ENCODE assay signal across 20 cellular contexts in the genomic region with DNA sequence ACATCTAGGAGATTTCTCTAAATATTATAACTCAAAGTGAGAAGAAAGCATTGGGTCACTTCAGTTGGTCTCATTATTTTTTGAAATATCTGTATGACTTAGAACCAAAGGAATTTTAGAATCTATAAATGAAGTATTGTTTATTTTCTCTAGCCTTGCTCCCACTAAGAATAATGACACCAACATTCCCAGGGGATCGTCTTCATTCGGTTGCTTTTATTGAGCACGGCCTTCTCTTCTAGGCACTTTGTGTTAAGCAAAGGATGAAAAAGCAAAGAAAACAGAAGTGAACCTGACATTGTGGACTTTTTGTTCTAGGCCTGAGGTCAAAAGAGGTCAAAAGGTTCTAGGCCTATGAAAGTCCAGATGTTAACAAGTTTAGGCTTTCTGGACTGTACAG.
DNase-seq lines count a peak whose midpoint lies in the region; ATAC-seq, FAIRE-seq and TF ChIP-seq lines count a peak whose summit lies in the region.
"Had no signal": no experiment of that assay in that cellular context is flagged by ENCODE, and none has a peak within 500 bp of the region (broad histone marks: within the 10 kb centered on the region; RNA-seq: fewer than 3 reads in every experiment).

No MANE protein-coding gene starts in this region.

- DNase-seq in heart right ventricle, result peak in 1 of 2 donors; percentile 19
- no peak for DNase-seq in right cardiac atrium
- no peak for DNase-seq in D721Med (ENCODE audit: insufficient read length, low spot score)
- peak; percentile 61 to 90 for DNase-seq in SJSA1 (ENCODE audit: low read depth in 1 of 2, low spot score in 2 of 2)
- DNase-seq in fibroblast of mammary gland (ENCODE audit: low read depth), result peak; percentile 52
- no peak for DNase-seq in effector CD4-positive, alpha-beta T cell
- DNase-seq in left lung, result no peak
- DNase-seq: 8988T; Calu3; CD8-positive, alpha-beta T cell; DMS 273 treated with DMSO at 0.1 percent for 48 hours; DMS53; DND-41; GM23248 had no signal

- no peaks in the 10 kb centered on the region for H3K27me3 ChIP-seq in heart right ventricle
- H3K27me3 ChIP-seq in right cardiac atrium (ENCODE audit: control insufficient read depth, insufficient read depth), result no peaks in the 10 kb centered on the region
- no peaks in the 10 kb centered on the region for H3K27me3 ChIP-seq in SJSA1 (replicated peaks)
- no peaks in the 10 kb centered on the region for H3K27me3 ChIP-seq in left lung
- H3K27me3 ChIP-seq: BLaER1 treated with 17β-estradiol and CSF1 and Interleukin-3, amounts not matched to agents 10 nM and 100 nM had no signal

- intact Hi-C loops in heart right ventricle (cut with DNase I), result no loop called here
- intact Hi-C loops in right cardiac atrium (cut with DNase I), result no loop called here
- intact Hi-C loops in left lung (cut with DNase I), result no loop called here

- H3K36me3 ChIP-seq in heart right ventricle (no peaks in the 10 kb centered on the region), SJSA1 (no peaks in the 10 kb centered on the region), left lung (no peaks in the 10 kb centered on the region)
- H3K36me3 ChIP-seq: BLaER1 treated with 17β-estradiol and CSF1 and Interleukin-3, amounts not matched to agents 10 nM and 100 nM; HAP-1 had no signal

- H3K9me3 ChIP-seq in heart right ventricle (peaks cover 0 to 13% (median 0%) of the 10 kb centered on the region in 11 donors), right cardiac atrium (ENCODE audit: control insufficient read depth, low read length) (no peaks in the 10 kb centered on the region), SJSA1 (replicated peaks) (no peaks in the 10 kb centered on the region), left lung (peaks cover 0 to 6% of the 10 kb centered on the region in 2 donors)
- H3K9me3 ChIP-seq: HAP-1 had no signal

- H3K4me1 ChIP-seq in heart right ventricle, result peaks cover 0 to 14% (median 0%) of the 10 kb centered on the region in 9 donors
- H3K4me1 ChIP-seq in right cardiac atrium (ENCODE audit: control insufficient read depth, insufficient read depth, low read length), result no peaks in the 10 kb centered on the region
- H3K4me1 ChIP-seq in SJSA1 (replicated peaks), result peaks cover 55% of the 10 kb centered on the region
- H3K4me1 ChIP-seq in left lung, result no peaks in the 10 kb centered on the region
- H3K4me1 ChIP-seq: HAP-1 had no signal

- WGBS in heart right ventricle, 2 donors, result 72 to 77% methylated on average over 3 of the region's 3 CpGs
- 77% methylated on average over 3 of the region's 3 CpGs for WGBS in right cardiac atrium

- H3K27ac ChIP-seq in heart right ventricle (no peak overlapping the region), right cardiac atrium (ENCODE audit: low read length) (no peak overlapping the region), SJSA1 (peak overlapping the region; percentile 95), left lung (no peak overlapping the region)
- H3K27ac ChIP-seq: BLaER1 treated with 17β-estradiol and CSF1 and Interleukin-3, amounts not matched to agents 10 nM and 100 nM; GM23248; HL-60 had no signal

- FAIRE-seq in D721Med (lab: Jason Lieb, UNC), result peak; percentile 93
- FAIRE-seq: G401.6, GM12891, GM19239 had no signal

- H3K4me3 ChIP-seq in heart right ventricle (no peak overlapping the region), right cardiac atrium (ENCODE audit: low read length) (no peak overlapping the region), SJSA1 (no peak overlapping the region), fibroblast of mammary gland (ENCODE audit: control insufficient read depth, low read depth, low read length) (no peak overlapping the region), left lung (no peak overlapping the region)
- H3K4me3 ChIP-seq: BLaER1 treated with 17β-estradiol and CSF1 and Interleukin-3, amounts not matched to agents 10 nM and 100 nM; GM23248; HAP-1 had no signal

- ATAC-seq in heart right ventricle, result peak in 6 of 8 donors; percentile 23 to 46 (median 28)
- no peak for ATAC-seq in right cardiac atrium
- ATAC-seq in left lung, result no peak
- ATAC-seq: CD8-positive, alpha-beta T cell had no signal

- no peak for TF ChIP-seq CTCF in heart right ventricle (IDR thresholded peaks at IDR 0.05)
- TF ChIP-seq CTCF in D721Med (IDR thresholded peaks at IDR 0.05; ENCODE audit: insufficient read depth, missing control alignments), result no peak
- no peak for TF ChIP-seq CTCF in fibroblast of mammary gland (conservative IDR thresholded peaks at IDR 0.05; ENCODE audit: control insufficient read depth, insufficient read depth, low read depth, low read length)
- TF ChIP-seq CTCF in left lung (IDR thresholded peaks at IDR 0.05), result no peak

Comparison
In these comparisons a context has a peak if more than half of its experiments do, and no peak if none do; other contexts are left out.
1. ATAC-seq: peak in heart right ventricle (6 of 8); none in right cardiac atrium (0 of 2) and left lung (single experiment).
2. DNase-seq: peak in SJSA1 (2 of 2) and fibroblast of mammary gland (single experiment); none in right cardiac atrium (0 of 3), D721Med (single experiment), effector CD4-positive, alpha-beta T cell (single experiment) and left lung (0 of 2).